In genomic region chr15:63601727-63602185, GRCh38 we compare ENCODE assay signal across 1 cellular context.
TF ChIP-seq lines count a peak whose summit lies in the region.

No MANE protein-coding gene starts in this region.

TF ChIP-seq in IMR-90, 13 proteins besides CTCF, POLR2A, EP300 and RAD21 (continued from another document):
- no peak for TF ChIP-seq RFX5 (IDR thresholded peaks at IDR 0.05; ENCODE audit: low read depth, low read length)
